Comparison of ENCODE assay signal across 1 cellular context in the genomic region with DNA sequence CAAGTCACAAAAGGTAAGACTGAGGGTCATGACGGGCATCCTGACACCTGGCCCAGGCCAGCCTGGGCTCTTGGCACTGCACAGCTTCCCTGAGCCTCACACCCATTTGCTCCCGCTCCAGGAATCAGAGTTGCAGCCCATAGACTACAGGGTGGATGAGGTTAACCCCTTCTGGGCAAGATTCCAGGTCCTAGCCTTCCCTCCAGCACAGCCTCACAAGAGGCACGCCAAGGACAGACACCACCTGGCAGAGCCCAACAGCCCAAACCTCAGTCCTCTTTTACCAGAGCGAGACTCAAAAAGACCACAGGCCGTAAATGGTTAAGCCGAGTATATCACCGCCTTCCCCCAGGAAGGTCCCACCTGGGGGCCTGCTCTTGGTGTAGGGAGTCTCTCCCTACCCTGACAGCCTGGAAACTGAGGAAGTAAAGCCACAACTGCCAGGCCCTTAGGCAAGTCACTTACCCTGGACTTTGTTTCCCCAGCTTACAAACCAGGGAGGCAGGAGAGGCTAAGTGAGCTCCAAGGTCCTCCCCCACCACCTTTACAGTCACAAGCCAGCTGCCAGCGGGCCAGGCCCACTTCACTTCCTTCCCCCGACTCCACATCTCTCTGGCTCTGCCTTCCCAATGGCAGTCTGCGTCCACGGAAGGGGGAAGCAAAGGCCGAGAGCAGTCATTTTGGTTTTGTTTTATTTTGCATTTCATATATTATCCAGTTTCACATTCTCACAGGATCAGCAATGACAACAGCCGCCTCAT.
TF ChIP-seq lines count a peak whose summit lies in the region.

No MANE protein-coding gene starts in this region.

TF ChIP-seq in GM23338, 12 proteins besides CTCF, POLR2A, EP300 and RAD21 (continued from another document):
- TF ChIP-seq, protein P1, sequence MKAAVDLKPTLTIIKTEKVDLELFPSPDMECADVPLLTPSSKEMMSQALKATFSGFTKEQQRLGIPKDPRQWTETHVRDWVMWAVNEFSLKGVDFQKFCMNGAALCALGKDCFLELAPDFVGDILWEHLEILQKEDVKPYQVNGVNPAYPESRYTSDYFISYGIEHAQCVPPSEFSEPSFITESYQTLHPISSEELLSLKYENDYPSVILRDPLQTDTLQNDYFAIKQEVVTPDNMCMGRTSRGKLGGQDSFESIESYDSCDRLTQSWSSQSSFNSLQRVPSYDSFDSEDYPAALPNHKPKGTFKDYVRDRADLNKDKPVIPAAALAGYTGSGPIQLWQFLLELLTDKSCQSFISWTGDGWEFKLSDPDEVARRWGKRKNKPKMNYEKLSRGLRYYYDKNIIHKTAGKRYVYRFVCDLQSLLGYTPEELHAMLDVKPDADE (IDR thresholded peaks at IDR 0.05): no peak
- no peak for TF ChIP-seq EZH2phosphoT487 (IDR thresholded peaks at IDR 0.05; ENCODE audit: unreplicated experiment)
- TF ChIP-seq, protein P2, sequence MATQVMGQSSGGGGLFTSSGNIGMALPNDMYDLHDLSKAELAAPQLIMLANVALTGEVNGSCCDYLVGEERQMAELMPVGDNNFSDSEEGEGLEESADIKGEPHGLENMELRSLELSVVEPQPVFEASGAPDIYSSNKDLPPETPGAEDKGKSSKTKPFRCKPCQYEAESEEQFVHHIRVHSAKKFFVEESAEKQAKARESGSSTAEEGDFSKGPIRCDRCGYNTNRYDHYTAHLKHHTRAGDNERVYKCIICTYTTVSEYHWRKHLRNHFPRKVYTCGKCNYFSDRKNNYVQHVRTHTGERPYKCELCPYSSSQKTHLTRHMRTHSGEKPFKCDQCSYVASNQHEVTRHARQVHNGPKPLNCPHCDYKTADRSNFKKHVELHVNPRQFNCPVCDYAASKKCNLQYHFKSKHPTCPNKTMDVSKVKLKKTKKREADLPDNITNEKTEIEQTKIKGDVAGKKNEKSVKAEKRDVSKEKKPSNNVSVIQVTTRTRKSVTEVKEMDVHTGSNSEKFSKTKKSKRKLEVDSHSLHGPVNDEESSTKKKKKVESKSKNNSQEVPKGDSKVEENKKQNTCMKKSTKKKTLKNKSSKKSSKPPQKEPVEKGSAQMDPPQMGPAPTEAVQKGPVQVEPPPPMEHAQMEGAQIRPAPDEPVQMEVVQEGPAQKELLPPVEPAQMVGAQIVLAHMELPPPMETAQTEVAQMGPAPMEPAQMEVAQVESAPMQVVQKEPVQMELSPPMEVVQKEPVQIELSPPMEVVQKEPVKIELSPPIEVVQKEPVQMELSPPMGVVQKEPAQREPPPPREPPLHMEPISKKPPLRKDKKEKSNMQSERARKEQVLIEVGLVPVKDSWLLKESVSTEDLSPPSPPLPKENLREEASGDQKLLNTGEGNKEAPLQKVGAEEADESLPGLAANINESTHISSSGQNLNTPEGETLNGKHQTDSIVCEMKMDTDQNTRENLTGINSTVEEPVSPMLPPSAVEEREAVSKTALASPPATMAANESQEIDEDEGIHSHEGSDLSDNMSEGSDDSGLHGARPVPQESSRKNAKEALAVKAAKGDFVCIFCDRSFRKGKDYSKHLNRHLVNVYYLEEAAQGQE (IDR thresholded peaks at IDR 0.05; ENCODE audit: unreplicated experiment): no peak
- TF ChIP-seq EZH2 (IDR thresholded peaks at IDR 0.05; ENCODE audit: low read depth, unreplicated experiment): no peak
